8 cellular contexts compared by ENCODE assay signal in genomic region chr5:141850183-141850768, GRCh38. TPM values are rescaled to one million over a fixed set of nuclear protein-coding genes. Genes with fewer than 3 reads are reported as not detected.
DNase-seq lines count a peak whose midpoint lies in the region; ATAC-seq and TF ChIP-seq lines count a peak whose summit lies in the region.

No MANE protein-coding gene starts in this region.

- peak overlapping the region; percentile 65 to 74 for H3K4me3 ChIP-seq in esophagus (ENCODE audit: low read depth in 1 of 2, low read length in 2 of 2)
- H3K4me3 ChIP-seq in tibial nerve: peak overlapping the region; percentile 62 to 95 (median 81)

- peak; percentile 4 for ATAC-seq in GM19395 (IDR thresholded peaks at IDR 0.05; ENCODE audit: unreplicated experiment)
- peak; percentile 21 to 39 for ATAC-seq in naive B cell (ENCODE audit: low read depth in 2 of 2)

- H3K4me1 Mint-ChIP-seq in naive B cell: peaks cover 13 to 17% (median 17%) of the 10 kb centered on the region in 3 donors

- H3K4me1 ChIP-seq in esophagus (ENCODE audit: control insufficient read depth in 2 of 2, insufficient read depth in 2 of 2, low read length in 1 of 2): peaks cover 0 to 4% of the 10 kb centered on the region in 2 donors
- peaks cover 0 to 28% (median 8%) of the 10 kb centered on the region in 4 donors for H3K4me1 ChIP-seq in tibial nerve

- WGBS in esophagus, 2 donors: 1% methylated on average over 28 to 38 of the region's 38 CpGs
- WGBS in tibial nerve, 2 donors: 1% methylated on average over 33 to 35 of the region's 38 CpGs

- H3K4me3 Mint-ChIP-seq in naive B cell: peak overlapping the region; percentile 86 to 95 (median 92)

- no peaks in the 10 kb centered on the region for H3K9me3 ChIP-seq in esophagus (ENCODE audit: control insufficient read depth in 2 of 2, insufficient read depth in 1 of 2, low read depth in 1 of 2, low read length in 1 of 2)
- no peaks in the 10 kb centered on the region for H3K9me3 ChIP-seq in tibial nerve

- H3K36me3 ChIP-seq in esophagus (ENCODE audit: control insufficient read depth in 2 of 2, insufficient read depth in 2 of 2, low read length in 1 of 2): peaks cover 0 to 9% of the 10 kb centered on the region in 2 donors
- peaks cover 0 to 18% (median 0%) of the 10 kb centered on the region in 3 donors for H3K36me3 ChIP-seq in tibial nerve

- H3K9me3 Mint-ChIP-seq in naive B cell: peaks cover 0 to 2% (median 0%) of the 10 kb centered on the region in 7 donors

- DNase-seq in C1 segment of cervical spinal cord (lab: John Stamatoyannopoulos, UW) (peak in 11 of 14 donors; percentile 39 to 85 (median 71)), M059J (ENCODE audit: low read depth) (peak; percentile 56), naive B cell (peak; percentile 40), tibial nerve (ENCODE audit: low spot score in 2 of 2) (peak in 1 of 2 donors; percentile 26), NCI-H187 (lab: John Stamatoyannopoulos, UW) (no peak)
- peak; percentile 46 for DNase-seq in activated CD8-positive, alpha-beta memory T cell treated with anti-CD3 and anti-CD28 coated beads, Interleukin-2, amount 50 U/mL, for 4 hours

- H3K27me3 Mint-ChIP-seq in naive B cell: peaks cover 0 to 12% (median 10%) of the 10 kb centered on the region in 3 donors

- no peaks in the 10 kb centered on the region for H3K36me3 Mint-ChIP-seq in naive B cell

- no peak for TF ChIP-seq CTCF in tibial nerve (IDR thresholded peaks at IDR 0.05)

- peak overlapping the region in 3 of 6 donors; percentile 33 to 77 (median 56) for H3K27ac Mint-ChIP-seq in naive B cell

- no peaks in the 10 kb centered on the region for H3K27me3 ChIP-seq in esophagus (ENCODE audit: control insufficient read depth in 1 of 2, insufficient read depth in 2 of 2, low read length in 2 of 2)
- H3K27me3 ChIP-seq in tibial nerve: no peaks in the 10 kb centered on the region

- TF ChIP-seq EP300 in tibial nerve (IDR thresholded peaks at IDR 0.05): no peak

- H3K27ac ChIP-seq in esophagus (ENCODE audit: low read depth in 2 of 2, low read length in 1 of 2): peak overlapping the region; percentile 96 to 99
- peak overlapping the region; percentile 91 to 97 (median 94) for H3K27ac ChIP-seq in tibial nerve

- TF ChIP-seq POLR2A in tibial nerve (IDR thresholded peaks at IDR 0.05): no peak

RNA-seq across cellular contexts. Expression of gene PCDH1, which starts 27.9 kb away (rescaled TPM):
- 4.9 and 5.4 TPM in 2 replicates for total RNA-seq in M059J (2014; rRNA removed; shearing (Covaris generic))
- polyA plus RNA-seq in esophagus: 10 to 100 TPM; 36.4 to 42.6 TPM
- polyA plus RNA-seq in naive B cell (ENCODE audit: low read depth in 6 of 6): not detected
- 10 to 100 TPM; 19.9 to 55.5 (median 44.9) TPM for total RNA-seq in tibial nerve

Comparison
In these comparisons a context has a peak if more than half of its experiments do, and no peak if none do; other contexts are left out.
1. DNase-seq: peak in C1 segment of cervical spinal cord (11 of 14), M059J (single experiment), activated CD8-positive, alpha-beta memory T cell treated with anti-CD3 and anti-CD28 coated beads, Interleukin-2, amount 50 U/mL, for 4 hours (single experiment) and naive B cell (single experiment); none in NCI-H187 (0 of 2).